Comparison of ENCODE assay signal across 8 cellular contexts in genomic region chr6:128638817-128639216, GRCh38.
"Had no signal": no experiment of that assay in that cellular context is flagged by ENCODE, and none has a peak within 500 bp of the region (broad histone marks: within the 10 kb centered on the region; RNA-seq: fewer than 3 reads in every experiment).

No MANE protein-coding gene starts in this region.

- H3K4me3 Mint-ChIP-seq: HFFc6, IgD-negative memory B cell had no signal

- H3K27ac Mint-ChIP-seq: HFFc6, IgD-negative memory B cell had no signal

- DNase-seq: GOT3, H7, HFFc6, KBM-7 had no signal

- H3K36me3 ChIP-seq: HAP-1 had no signal

- H3K4me1 Mint-ChIP-seq: IgD-negative memory B cell had no signal

- H3K27ac ChIP-seq: HL-60 had no signal

- H3K4me1 ChIP-seq: HAP-1 had no signal

- H3K4me3 ChIP-seq: HAP-1 had no signal

- H3K9me3 Mint-ChIP-seq: HFFc6, IgD-negative memory B cell had no signal

- H3K9me3 ChIP-seq: HAP-1 had no signal

- ATAC-seq: HCT116 had no signal

- H3K36me3 Mint-ChIP-seq: IgD-negative memory B cell had no signal
